In genomic region chr3:123745184-123745855, GRCh38 we compare ENCODE assay signal across 1 cellular context.
TF ChIP-seq lines count a peak whose summit lies in the region.

No MANE protein-coding gene starts in this region.

TF ChIP-seq in HepG2, 621 proteins besides CTCF, POLR2A, EP300 and RAD21 (continued from another document):
- TF ChIP-seq RERE (CRISPR knock-in tag; IDR thresholded peaks at IDR 0.05; ENCODE audit: low read depth) (no peak), CREB1 (IDR thresholded peaks at IDR 0.05) (no peak), CREB1 (CRISPR knock-in tag; IDR thresholded peaks at IDR 0.05) (0 out of 2 replicates have a peak, but pooled peaks have one; percentile 14), SIN3B (IDR thresholded peaks at IDR 0.05; ENCODE audit: low read length) (no peak), STAG1 (CRISPR knock-in tag; IDR thresholded peaks at IDR 0.05) (peak; percentile 80)
